31 cellular contexts compared by ENCODE assay signal in genomic region chr3:129432671-129433070, GRCh38. TPM values are rescaled to one million over a fixed set of nuclear protein-coding genes. Genes with fewer than 3 reads are reported as not detected.
"Had no signal": no experiment of that assay in that cellular context is flagged by ENCODE, and none has a peak within 500 bp of the region (broad histone marks: within the 10 kb centered on the region; RNA-seq: fewer than 3 reads in every experiment).

No MANE protein-coding gene starts in this region.

- H3K36me3 ChIP-seq: ovary had no signal

- H3K4me3 Mint-ChIP-seq: activated CD4-positive, alpha-beta T cell treated with anti-CD3 and anti-CD28 coated beads for 36 hours; activated naive CD4-positive, alpha-beta T cell treated with anti-CD3 and anti-CD28 coated beads, Interleukin-2, amount 50 U/mL, for 24 hours; activated naive CD8-positive, alpha-beta T cell treated with anti-CD3 and anti-CD28 coated beads, Interleukin-2, amount 50 U/mL, for 24 hours; endodermal cell; stimulated activated memory B cell treated with anti-CD40 and anti-IgM and Interleukin-4, amounts not matched to agents 10 μg/mL and 1 μg/mL and 100 μg/mL, for 72 hours; stimulated activated naive CD8-positive, alpha-beta T cell treated with anti-CD3 and anti-CD28 coated beads, Interleukin-15, amount 100 ng/mL, for 72 hours; T-cell; T-helper 2 cell treated with Interferon-gamma antibody and Interleukin-4, amounts not matched to agents 5 μg/mL and 100 μg/mL, for 36 hours had no signal

- H3K27ac Mint-ChIP-seq: activated CD4-positive, alpha-beta T cell treated with anti-CD3 and anti-CD28 coated beads for 36 hours; activated naive CD4-positive, alpha-beta T cell treated with anti-CD3 and anti-CD28 coated beads, Interleukin-2, amount 50 U/mL, for 24 hours; activated naive CD8-positive, alpha-beta T cell treated with anti-CD3 and anti-CD28 coated beads, Interleukin-2, amount 50 U/mL, for 24 hours; activated T-helper 2 cell treated with anti-CD3 and anti-CD28 coated beads, Interferon-gamma antibody, Interleukin-2, Interleukin-4, amounts not matched to agents 10 μg/mL and 5 μg/mL and 100 μg/mL, durations not matched to agents 14 hours and 24 hours and 36 hours; endodermal cell; stimulated activated naive CD8-positive, alpha-beta T cell treated with anti-CD3 and anti-CD28 coated beads, Interleukin-15, amount 100 ng/mL, for 72 hours; T-helper 2 cell treated with Interferon-gamma antibody and Interleukin-4, amounts not matched to agents 5 μg/mL and 100 μg/mL, for 36 hours had no signal

- H3K9me3 Mint-ChIP-seq: activated naive CD4-positive, alpha-beta T cell treated with anti-CD3 and anti-CD28 coated beads, Interleukin-2, amount 50 U/mL, for 24 hours; activated naive CD8-positive, alpha-beta T cell treated with anti-CD3 and anti-CD28 coated beads, Interleukin-2, amount 50 U/mL, for 24 hours; activated T-helper 2 cell treated with anti-CD3 and anti-CD28 coated beads, Interferon-gamma antibody, Interleukin-2, Interleukin-4, amounts not matched to agents 10 μg/mL and 5 μg/mL and 100 μg/mL, durations not matched to agents 14 hours and 24 hours and 36 hours; endodermal cell; stimulated activated memory B cell treated with anti-CD40 and anti-IgM and Interleukin-4, amounts not matched to agents 10 μg/mL and 1 μg/mL and 100 μg/mL, for 72 hours; stimulated activated naive CD8-positive, alpha-beta T cell treated with anti-CD3 and anti-CD28 coated beads, Interleukin-15, amount 100 ng/mL, for 72 hours; T-cell; T-helper 2 cell treated with Interferon-gamma antibody and Interleukin-4, amounts not matched to agents 5 μg/mL and 100 μg/mL, for 36 hours had no signal

- H3K27me3 ChIP-seq: breast epithelium, heart right ventricle, left lung, ovary, sigmoid colon, upper lobe of left lung had no signal

- H3K27me3 Mint-ChIP-seq: activated CD4-positive, alpha-beta T cell treated with anti-CD3 and anti-CD28 coated beads for 36 hours; stimulated activated memory B cell treated with anti-CD40 and anti-IgM and Interleukin-4, amounts not matched to agents 10 μg/mL and 1 μg/mL and 100 μg/mL, for 72 hours; T-cell had no signal

- H3K27ac ChIP-seq: breast epithelium, heart right ventricle, left lung, ovary, sigmoid colon, upper lobe of left lung had no signal

- ATAC-seq: activated CD4-positive, alpha-beta T cell treated with anti-CD3 and anti-CD28 coated beads for 36 hours; activated naive CD8-positive, alpha-beta T cell treated with anti-CD3 and anti-CD28 coated beads, Interleukin-2, amount 50 U/mL, for 24 hours; esophagus mucosa; heart right ventricle; left lung; mucosa of descending colon; stimulated activated memory B cell treated with anti-CD40 and anti-IgM and Interleukin-4, amounts not matched to agents 10 μg/mL and 1 μg/mL and 100 μg/mL, for 72 hours; stimulated activated naive CD8-positive, alpha-beta T cell treated with anti-CD3 and anti-CD28 coated beads, Interleukin-15, amount 100 ng/mL, for 72 hours; T-cell had no signal

- H3K9me3 ChIP-seq: breast epithelium, heart right ventricle, left lung, mucosa of descending colon, ovary, sigmoid colon, upper lobe of left lung had no signal

- DNase-seq: activated CD4-positive, alpha-beta T cell treated with anti-CD3 and anti-CD28 coated beads for 36 hours; activated CD4-positive, CD25-positive, alpha-beta regulatory T cell; activated CD8-positive, alpha-beta memory T cell treated with anti-CD3 and anti-CD28 coated beads, Interleukin-2, amount 50 U/mL, for 48 hours; activated naive CD8-positive, alpha-beta T cell treated with anti-CD3 and anti-CD28 coated beads, Interleukin-2, amount 50 U/mL, for 24 hours; activated T-cell treated with anti-CD3 and anti-CD28 coated beads, Interleukin-2, amount 50 U/mL, for 48 hours; amygdala; central memory CD4-positive, alpha-beta T cell; endodermal cell; foreskin fibroblast; heart right ventricle; left lung; mucosa of descending colon; ovary; retina; sigmoid colon; small intestine; stimulated activated CD4-positive, alpha-beta T cell treated with anti-CD3 and anti-CD28 coated beads, Interleukin-1b, Interleukin-23, amount 100 ng/mL, for 48 hours; stimulated activated CD4-positive, alpha-beta T cell treated with anti-CD3 and anti-CD28 coated beads, Interleukin-4, amount 100 ng/mL, for 4 hours; stimulated activated CD8-positive, alpha-beta memory T cell treated with anti-CD3 and anti-CD28 coated beads, Interleukin-4, amount 100 ng/mL, for 48 hours; stimulated activated naive CD8-positive, alpha-beta T cell treated with anti-CD3 and anti-CD28 coated beads, Interleukin-15, amount 100 ng/mL, for 72 hours; substantia nigra; T-cell; upper lobe of left lung had no signal

- H3K4me3 ChIP-seq: breast epithelium, heart right ventricle, left lung, lung, mucosa of descending colon, ovary, sigmoid colon, upper lobe of left lung had no signal

RNA-seq across cellular contexts. Expression of gene EFCAB12, which starts 4.2 kb away (rescaled TPM):
- total RNA-seq: kidney epithelial cell had no signal
